Comparison of ENCODE assay signal across 12 cellular contexts in the genomic region with DNA sequence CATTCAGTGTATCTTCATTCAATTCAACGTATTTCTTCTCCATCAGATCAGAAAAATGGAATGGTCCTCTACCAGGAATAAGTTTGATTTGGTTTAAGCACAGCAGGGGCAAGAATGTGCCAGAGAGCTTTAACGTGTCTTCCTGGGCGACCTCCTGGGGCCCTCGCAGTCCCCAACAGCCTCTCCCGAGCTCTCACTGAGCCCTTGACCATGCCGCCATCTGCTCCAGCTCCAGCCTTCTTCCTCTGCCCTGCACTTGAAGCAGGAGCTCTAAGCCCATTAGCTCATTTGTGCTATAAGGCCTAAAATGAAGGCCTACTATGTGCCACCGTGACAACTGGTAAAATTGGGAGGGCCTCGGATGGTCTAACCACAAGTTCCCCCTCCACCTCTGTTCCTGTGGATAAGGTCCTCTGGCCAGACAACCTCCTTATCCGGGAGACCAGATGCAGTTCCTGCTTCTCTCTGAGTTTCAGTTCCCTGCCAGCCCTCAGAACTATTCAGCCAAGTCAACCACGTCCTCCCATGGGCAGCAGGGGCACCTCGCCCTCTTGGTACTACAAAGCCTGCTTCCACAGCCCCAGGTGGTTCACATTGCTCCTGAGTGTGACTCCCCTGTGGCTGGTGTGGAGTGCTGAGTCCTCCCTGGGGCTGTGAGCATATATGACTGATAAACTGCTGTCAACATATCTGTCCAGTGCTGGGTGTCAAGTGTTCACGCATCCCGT. TPM values are rescaled to one million over a fixed set of nuclear protein-coding genes. Genes with fewer than 3 reads are reported as not detected.
DNase-seq lines count a peak whose midpoint lies in the region; ATAC-seq and TF ChIP-seq lines count a peak whose summit lies in the region.
"Had no signal": no experiment of that assay in that cellular context is flagged by ENCODE, and none has a peak within 500 bp of the region (broad histone marks: within the 10 kb centered on the region; RNA-seq: fewer than 3 reads in every experiment).

No MANE protein-coding gene starts in this region.

- in situ Hi-C loops in HAP-1 (cut with MboI; ENCODE audit: low sequenced_read_pairs): loop anchor here (25.0 kb wide), 1 partner anchor 820 kb away; no protein-coding TSS in a partner anchor

- H3K4me1 ChIP-seq in BLaER1: peaks cover 100% of the 10 kb centered on the region
- peaks cover 0 to 13% (median 3%) of the 10 kb centered on the region in 4 donors for H3K4me1 ChIP-seq in Peyer's patch
- no peaks in the 10 kb centered on the region for H3K4me1 ChIP-seq in HAP-1

- peak overlapping the region; percentile 95 for H3K4me2 ChIP-seq in BLaER1

- TF ChIP-seq POLR2A in Peyer's patch (IDR thresholded peaks at IDR 0.05): no peak

- H3K36me3 ChIP-seq in BLaER1 (no peaks in the 10 kb centered on the region), Peyer's patch (no peaks in the 10 kb centered on the region), HAP-1 (replicated peaks) (no peaks in the 10 kb centered on the region)

- no peak for TF ChIP-seq CTCF in Peyer's patch (IDR thresholded peaks at IDR 0.05)

- H3K27ac ChIP-seq in BLaER1: peak overlapping the region; percentile 91
- H3K27ac ChIP-seq in Peyer's patch: peak overlapping the region in 1 of 4 donors; percentile 63

- peak; percentile 30 for ATAC-seq in GM21423 (IDR thresholded peaks at IDR 0.05; ENCODE audit: unreplicated experiment)
- ATAC-seq in esophagus mucosa: peak; percentile 40
- ATAC-seq in HG02623 (IDR thresholded peaks at IDR 0.05; ENCODE audit: unreplicated experiment): no peak
- ATAC-seq in HG02870 (IDR thresholded peaks at IDR 0.05; ENCODE audit: unreplicated experiment): no peak

- H3K9me3 ChIP-seq in BLaER1 (no peaks in the 10 kb centered on the region; the same call in 1 of the 2 replicates), Peyer's patch (no peaks in the 10 kb centered on the region), HAP-1 (no peaks in the 10 kb centered on the region)

- H3K27me3 ChIP-seq in BLaER1 (no peaks in the 10 kb centered on the region), Peyer's patch (no peaks in the 10 kb centered on the region), HAP-1 (ENCODE audit: low read depth) (no peaks in the 10 kb centered on the region)

- H3K9ac ChIP-seq in BLaER1: peak overlapping the region; percentile 68; the same call in 1 of the 2 replicates

- H3K4me3 ChIP-seq in BLaER1 (no peak overlapping the region; the same call in 1 of the 2 replicates), Peyer's patch (no peak overlapping the region), HAP-1 (no peak overlapping the region)

- DNase-seq in Peyer's patch: peak in 2 of 3 donors; percentile 79 to 82
- no peak for DNase-seq in H4 (ENCODE audit: low spot score)
- DNase-seq in HAP-1 (ENCODE audit: low spot score in 2 of 2): no peak
- DNase-seq: activated CD4-positive, alpha-beta T cell treated with anti-CD3 and anti-CD28 coated beads for 1 hour; activated gamma-delta T cell; cerebellar nuclear complex; H9 had no signal

- no peaks in the 10 kb centered on the region for H4K20me1 ChIP-seq in BLaER1

RNA-seq across cellular contexts. Expression of a gene that starts 35.8 kb away (rescaled TPM):
- total RNA-seq in Peyer's patch: 10 to 100 TPM; 12.4 to 92.6 (median 36.2) TPM
- 14.3 TPM for total RNA-seq in esophagus mucosa
- 141 and 166 TPM in 2 replicates for total RNA-seq in H4 (2014; rRNA removed; shearing (Covaris generic))

Comparison
In these comparisons a context has a peak if more than half of its experiments do, and no peak if none do; other contexts are left out.
1. ATAC-seq: peak in GM21423 (single experiment) and esophagus mucosa (single experiment); none in HG02623 (single experiment) and HG02870 (single experiment).
2. DNase-seq: peak in Peyer's patch (2 of 3); none in H4 (single experiment) and HAP-1 (0 of 2).